In genomic region chr15:47742742-47743141, GRCh38 we compare ENCODE assay signal across 21 cellular contexts. TPM values are rescaled to one million over a fixed set of nuclear protein-coding genes. Genes with fewer than 3 reads are reported as not detected.
"Had no signal": no experiment of that assay in that cellular context is flagged by ENCODE, and none has a peak within 500 bp of the region (broad histone marks: within the 10 kb centered on the region; RNA-seq: fewer than 3 reads in every experiment).

No MANE protein-coding gene starts in this region.

- H3K27me3 ChIP-seq: gastroesophageal sphincter had no signal

- H3K9me3 ChIP-seq: gastroesophageal sphincter, thoracic aorta had no signal

- H3K4me1 Mint-ChIP-seq: activated B cell treated with CpG ODN at 0.5 μM for 24 hours; activated CD4-positive, alpha-beta T cell treated with anti-CD3 and anti-CD28 coated beads for 36 hours; activated naive CD8-positive, alpha-beta T cell treated with anti-CD3 and anti-CD28 coated beads for 36 hours; memory B cell; naive thymus-derived CD4-positive, alpha-beta T cell had no signal

- DNase-seq: activated B cell treated with CpG ODN at 0.5 μM for 24 hours; activated CD4-positive, alpha-beta T cell treated with anti-CD3 and anti-CD28 coated beads for 36 hours; activated CD4-positive, alpha-beta T cell treated with anti-CD3 and anti-CD28 coated beads, Interleukin-2, amount 50 U/mL, for 4 hours; activated CD8-positive, alpha-beta memory T cell treated with anti-CD3 and anti-CD28 coated beads for 24 hours; activated CD8-positive, alpha-beta memory T cell treated with anti-CD3 and anti-CD28 coated beads, Interleukin-2, amount 50 U/mL, for 48 hours; activated naive CD4-positive, alpha-beta T cell treated with Interleukin-2 at 50 U/mL for 16 hours; activated naive CD8-positive, alpha-beta T cell treated with anti-CD3 and anti-CD28 coated beads for 36 hours; activated T-cell treated with anti-CD3 and anti-CD28 coated beads, Interleukin-2, amount 50 U/mL, for 48 hours; cortex of kidney; head of caudate nucleus; naive thymus-derived CD4-positive, alpha-beta T cell; stimulated activated CD4-positive, alpha-beta T cell treated with anti-CD3 and anti-CD28 coated beads, Interleukin-4, amount 100 ng/mL, for 24 hours; stimulated activated naive CD4-positive, alpha-beta T cell treated with Interleukin-2 at 50 U/mL for 16 hours; T-helper 9 cell had no signal

- H3K36me3 Mint-ChIP-seq: activated naive CD8-positive, alpha-beta T cell treated with anti-CD3 and anti-CD28 coated beads for 36 hours; memory B cell; naive thymus-derived CD4-positive, alpha-beta T cell had no signal

- H3K4me3 ChIP-seq: gastroesophageal sphincter, thoracic aorta had no signal

- ATAC-seq: activated CD4-positive, alpha-beta T cell treated with anti-CD3 and anti-CD28 coated beads for 36 hours; gastroesophageal sphincter; naive thymus-derived CD4-positive, alpha-beta T cell had no signal

- H3K9me3 Mint-ChIP-seq: activated B cell treated with CpG ODN at 0.5 μM for 24 hours, memory B cell, type B pancreatic cell had no signal

- H3K27me3 Mint-ChIP-seq: activated naive CD8-positive, alpha-beta T cell treated with anti-CD3 and anti-CD28 coated beads for 36 hours had no signal

- H3K27ac Mint-ChIP-seq: activated B cell treated with CpG ODN at 0.5 μM for 24 hours; activated CD4-positive, alpha-beta T cell treated with anti-CD3 and anti-CD28 coated beads for 36 hours; activated naive CD8-positive, alpha-beta T cell treated with anti-CD3 and anti-CD28 coated beads for 36 hours; memory B cell; naive thymus-derived CD4-positive, alpha-beta T cell; progenitor cell of endocrine pancreas; type B pancreatic cell had no signal

- H3K4me3 Mint-ChIP-seq: activated B cell treated with CpG ODN at 0.5 μM for 24 hours; activated CD4-positive, alpha-beta T cell treated with anti-CD3 and anti-CD28 coated beads for 36 hours; activated naive CD8-positive, alpha-beta T cell treated with anti-CD3 and anti-CD28 coated beads for 36 hours; memory B cell; naive thymus-derived CD4-positive, alpha-beta T cell; type B pancreatic cell had no signal

- H3K27ac ChIP-seq: epithelial cell of prostate, gastroesophageal sphincter, thoracic aorta had no signal

RNA-seq across cellular contexts. Expression of gene SEMA6D, which starts 25.4 kb away (rescaled TPM):
- total RNA-seq: activated B cell treated with CpG ODN at 0.5 μM for 24 hours; activated CD4-positive, alpha-beta T cell treated with anti-CD3 and anti-CD28 coated beads for 36 hours; activated naive CD8-positive, alpha-beta T cell treated with anti-CD3 and anti-CD28 coated beads for 36 hours; naive thymus-derived CD4-positive, alpha-beta T cell; T-helper 1 cell treated with Interleukin-12 subunit alpha and Interleukin-12 subunit beta and Interleukin-4 antibody, amounts not matched to agents 30 ng/mL and 1 ng/mL, for 36 hours had no signal
- polyA plus RNA-seq: naive thymus-derived CD4-positive, alpha-beta T cell had no signal
